Comparison of ENCODE assay signal across 8 cellular contexts in the genomic region with DNA sequence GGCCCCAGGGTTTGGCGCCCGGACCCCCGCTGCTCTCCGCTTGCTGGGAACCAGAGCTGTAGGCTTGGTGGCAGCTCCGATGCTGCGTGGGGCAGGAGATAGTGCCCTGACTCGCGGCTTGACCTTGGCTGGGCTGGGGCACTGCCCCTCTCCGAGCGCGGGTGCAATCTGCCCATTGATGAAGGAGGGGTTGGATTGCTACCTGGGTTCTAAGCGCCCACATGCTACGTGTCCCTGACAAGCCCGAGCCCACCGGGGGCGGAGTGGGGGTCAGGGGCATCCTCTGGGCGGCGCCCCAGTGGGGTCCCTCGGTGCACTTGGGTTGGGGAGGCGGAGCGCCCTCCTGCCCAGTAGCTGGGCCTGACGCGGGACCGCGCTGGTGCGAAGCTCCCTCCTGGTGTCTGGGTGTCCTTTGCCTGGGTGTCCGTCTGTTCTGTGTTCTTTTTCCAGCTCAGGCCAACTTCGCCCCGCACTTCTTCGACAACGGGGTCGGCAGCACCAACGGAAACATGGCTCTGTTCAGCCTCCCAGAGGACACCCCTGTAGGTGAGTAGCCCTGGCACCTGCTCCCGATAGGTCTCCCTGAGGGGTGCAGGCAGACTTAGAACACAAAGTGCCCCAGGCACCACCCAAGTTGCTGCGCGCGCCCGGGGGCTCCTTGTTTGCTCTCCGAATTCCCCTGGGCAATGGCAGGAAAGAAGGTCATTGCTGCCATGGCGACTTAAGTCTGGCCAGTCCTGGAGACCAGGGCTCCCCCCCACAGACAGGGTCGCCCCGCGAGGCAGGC. TPM values are rescaled to one million over a fixed set of nuclear protein-coding genes. Genes with fewer than 3 reads are reported as not detected.
DNase-seq lines count a peak whose midpoint lies in the region; ATAC-seq and TF ChIP-seq lines count a peak whose summit lies in the region.

No MANE protein-coding gene starts in this region.

- H3K27ac ChIP-seq in left ventricle myocardium inferior (replicated peaks) (no peak overlapping the region), upper lobe of right lung (no peak overlapping the region), SJCRH30 (no peak overlapping the region)

- no peak for DNase-seq in left ventricle myocardium inferior
- DNase-seq in left ventricle myocardium superior, result no peak
- DNase-seq in activated naive CD8-positive, alpha-beta T cell treated with anti-CD3 and anti-CD28 coated beads, Interleukin-2, amount 50 U/mL, for 24 hours, result no peak
- DNase-seq in mesothelial cell of epicardium (ENCODE audit: low spot score in 2 of 2, unreplicated experiment in 2 of 2), result no peak
- peak; percentile 51 for DNase-seq in upper lobe of right lung
- DNase-seq in SJCRH30, result no peak
- DNase-seq in cerebellum (ENCODE audit: low spot score), result no peak
- no peak for DNase-seq in amniotic stem cell (lab: John Stamatoyannopoulos, UW)

- H3K4me1 ChIP-seq in left ventricle myocardium inferior (peaks cover 30% of the 10 kb centered on the region), upper lobe of right lung (peaks cover 5% of the 10 kb centered on the region), SJCRH30 (no peaks in the 10 kb centered on the region)

- H3K4me3 Mint-ChIP-seq in activated naive CD8-positive, alpha-beta T cell treated with anti-CD3 and anti-CD28 coated beads, Interleukin-2, amount 50 U/mL, for 24 hours, result peak overlapping the region; percentile 46
- H3K4me3 Mint-ChIP-seq in mesothelial cell of epicardium, result peak overlapping the region; percentile 38

- TF ChIP-seq CTCF in left ventricle myocardium inferior (IDR thresholded peaks at IDR 0.05; ENCODE audit: borderline replicate concordance), result no peak
- TF ChIP-seq CTCF in mesothelial cell of epicardium (IDR thresholded peaks at IDR 0.05; ENCODE audit: unreplicated experiment), result no peak
- no peak for TF ChIP-seq CTCF in upper lobe of right lung (IDR thresholded peaks at IDR 0.05)

- H3K4me3 ChIP-seq in left ventricle myocardium inferior (peak overlapping the region; percentile 66), upper lobe of right lung (no peak overlapping the region), SJCRH30 (no peak overlapping the region)

- H3K4me1 Mint-ChIP-seq in activated naive CD8-positive, alpha-beta T cell treated with anti-CD3 and anti-CD28 coated beads, Interleukin-2, amount 50 U/mL, for 24 hours, result peaks cover 11% of the 10 kb centered on the region
- H3K4me1 Mint-ChIP-seq in mesothelial cell of epicardium, result no peaks in the 10 kb centered on the region

- intact Hi-C loops in left ventricle myocardium inferior (cut with micrococcal nuclease) (no loop called here), left ventricle myocardium superior (cut with micrococcal nuclease) (no loop called here), upper lobe of right lung (cut with DNase I) (no loop called here)

- peaks cover 68% of the 10 kb centered on the region for H3K27me3 ChIP-seq in left ventricle myocardium inferior (ENCODE audit: low read depth)
- peaks cover 44% of the 10 kb centered on the region for H3K27me3 ChIP-seq in upper lobe of right lung
- H3K27me3 ChIP-seq in SJCRH30, result no peaks in the 10 kb centered on the region

- H3K27ac Mint-ChIP-seq in activated naive CD8-positive, alpha-beta T cell treated with anti-CD3 and anti-CD28 coated beads, Interleukin-2, amount 50 U/mL, for 24 hours, result no peak overlapping the region
- H3K27ac Mint-ChIP-seq in mesothelial cell of epicardium, result no peak overlapping the region

- no peaks in the 10 kb centered on the region for H3K36me3 ChIP-seq in left ventricle myocardium inferior
- no peaks in the 10 kb centered on the region for H3K36me3 ChIP-seq in upper lobe of right lung
- no peaks in the 10 kb centered on the region for H3K36me3 ChIP-seq in SJCRH30

- peaks cover 33% of the 10 kb centered on the region for H3K27me3 Mint-ChIP-seq in activated naive CD8-positive, alpha-beta T cell treated with anti-CD3 and anti-CD28 coated beads, Interleukin-2, amount 50 U/mL, for 24 hours
- H3K27me3 Mint-ChIP-seq in mesothelial cell of epicardium (ENCODE audit: low read depth), result peaks cover 95% of the 10 kb centered on the region

- H3K9me3 ChIP-seq in left ventricle myocardium inferior (replicated peaks) (no peaks in the 10 kb centered on the region), upper lobe of right lung (no peaks in the 10 kb centered on the region), SJCRH30 (replicated peaks) (no peaks in the 10 kb centered on the region)

- ATAC-seq in left ventricle myocardium superior (no peak), upper lobe of right lung (no peak)
- no peak for ATAC-seq in activated naive CD8-positive, alpha-beta T cell treated with anti-CD3 and anti-CD28 coated beads, Interleukin-2, amount 50 U/mL, for 24 hours

- no peaks in the 10 kb centered on the region for H3K36me3 Mint-ChIP-seq in activated naive CD8-positive, alpha-beta T cell treated with anti-CD3 and anti-CD28 coated beads, Interleukin-2, amount 50 U/mL, for 24 hours (ENCODE audit: low read depth)
- H3K36me3 Mint-ChIP-seq in mesothelial cell of epicardium, result no peaks in the 10 kb centered on the region

- no peaks in the 10 kb centered on the region for H3K9me3 Mint-ChIP-seq in activated naive CD8-positive, alpha-beta T cell treated with anti-CD3 and anti-CD28 coated beads, Interleukin-2, amount 50 U/mL, for 24 hours
- H3K9me3 Mint-ChIP-seq in mesothelial cell of epicardium, result no peaks in the 10 kb centered on the region

RNA-seq across cellular contexts. Expression of gene CDHR1, which starts 0.9 kb away (rescaled TPM):
- total RNA-seq in left ventricle myocardium inferior (0.41 TPM), left ventricle myocardium superior (0.32 TPM), mesothelial cell of epicardium (0.16 to 0.25 TPM (median 0.24 TPM) in 3 replicates), upper lobe of right lung (0.35 TPM), cerebellum (9.3 TPM)
- total RNA-seq in SJCRH30 (2014; rRNA removed; shearing (Covaris generic)), result 0.10 TPM in 1 of 2 replicates, not detected in the other

RNA-seq across cellular contexts. Expression of gene GPR15LG, which starts 21.6 kb away (rescaled TPM):
- total RNA-seq in left ventricle myocardium inferior (not detected), left ventricle myocardium superior (not detected), mesothelial cell of epicardium (not detected in 3 replicates), upper lobe of right lung (not detected), cerebellum (0.36 TPM)
- total RNA-seq in SJCRH30 (2014; rRNA removed; shearing (Covaris generic)), result not detected in 2 replicates

RNA-seq across cellular contexts. Expression of gene LRIT2, which starts 30.1 kb away (rescaled TPM):
- total RNA-seq in left ventricle myocardium inferior (not detected), left ventricle myocardium superior (not detected), mesothelial cell of epicardium (not detected in 3 replicates), upper lobe of right lung (not detected), cerebellum (not detected)
- total RNA-seq in SJCRH30 (2014; rRNA removed; shearing (Covaris generic)), result not detected in 2 replicates

RNA-seq across cellular contexts. Expression of gene LRIT1, which starts 46.1 kb away (rescaled TPM):
- not detected for total RNA-seq in left ventricle myocardium inferior
- not detected for total RNA-seq in left ventricle myocardium superior
- not detected in 3 replicates for total RNA-seq in mesothelial cell of epicardium
- total RNA-seq in upper lobe of right lung, result not detected
- not detected in 2 replicates for total RNA-seq in SJCRH30 (2014; rRNA removed; shearing (Covaris generic))
- not detected for total RNA-seq in cerebellum

RNA-seq across cellular contexts. Expression of gene RGR, which starts 49.6 kb away (rescaled TPM):
- total RNA-seq in left ventricle myocardium inferior, result 0.19 TPM
- 0.79 TPM for total RNA-seq in left ventricle myocardium superior
- total RNA-seq in mesothelial cell of epicardium, result not detected in 3 replicates
- total RNA-seq in upper lobe of right lung, result 0.41 TPM
- total RNA-seq in SJCRH30 (2014; rRNA removed; shearing (Covaris generic)), result 0.58 and 1.1 TPM in 2 replicates
- total RNA-seq in cerebellum, result 0.91 TPM
